ENCODE assay signal across 15 cellular contexts in genomic region chr1:88371396-88371795, GRCh38.
"Had no signal": no experiment of that assay in that cellular context is flagged by ENCODE, and none has a peak within 500 bp of the region (broad histone marks: within the 10 kb centered on the region; RNA-seq: fewer than 3 reads in every experiment).

No MANE protein-coding gene starts in this region.

- H3K79me2 ChIP-seq: parathyroid adenoma had no signal

- DNase-seq: effector memory CD8-positive, alpha-beta T cell; esophagus squamous epithelium; foreskin melanocyte; heart left ventricle; hippocampal formation; mesendoderm; naive B cell; occipital lobe; retina; right lobe of liver; stimulated activated CD4-positive, alpha-beta T cell treated with anti-CD3 and anti-CD28 coated beads, Interleukin-4, amount 100 ng/mL, for 1 hour; tibial artery had no signal

- H3K9ac ChIP-seq: parathyroid adenoma had no signal

- H2AFZ ChIP-seq: parathyroid adenoma had no signal

- H3K4me1 ChIP-seq: esophagus squamous epithelium, heart left ventricle, parathyroid adenoma, prostate gland, right lobe of liver, tibial artery had no signal

- H3K27ac ChIP-seq: esophagus squamous epithelium, heart left ventricle, parathyroid adenoma, prostate gland, right lobe of liver, tibial artery had no signal

- H3K27me3 ChIP-seq: esophagus squamous epithelium, heart left ventricle, right lobe of liver, tibial artery had no signal

- H3K4me3 ChIP-seq: esophagus squamous epithelium, heart left ventricle, prostate gland, right lobe of liver, tibial artery had no signal

- ATAC-seq: effector memory CD8-positive, alpha-beta T cell; heart left ventricle; right lobe of liver; stimulated activated memory B cell treated with anti-CD40 and anti-IgM and Interleukin-4, amounts not matched to agents 10 μg/mL and 1 μg/mL and 100 μg/mL, for 72 hours had no signal

- H3K36me3 ChIP-seq: esophagus squamous epithelium, heart left ventricle, prostate gland, right lobe of liver, tibial artery had no signal

- H3K9me3 ChIP-seq: esophagus squamous epithelium, heart left ventricle, prostate gland, right lobe of liver, tibial artery had no signal
